ENCODE assay signal across 1 cellular context in genomic region chr18:63158676-63159291, GRCh38.
TF ChIP-seq lines count a peak whose summit lies in the region.

No MANE protein-coding gene starts in this region.

TF ChIP-seq in GM12878, 131 proteins besides CTCF, POLR2A, EP300 and RAD21 (continued from another document and continues in another):
- TF ChIP-seq PBX3 (IDR thresholded peaks at IDR 0.05; ENCODE audit: insufficient replicate concordance, low read depth, low read length) (no peak), BCLAF1 (IDR thresholded peaks at IDR 0.05) (no peak), PAX5 (IDR thresholded peaks at IDR 0.05; ENCODE audit: borderline replicate concordance, low read depth, low read length) (peak; percentile 41; the same call in 1 of the 2 replicates), BHLHE40 (IDR thresholded peaks at IDR 0.05; ENCODE audit: borderline replicate concordance in 1 of 2, low read depth in 2 of 2, low read length in 1 of 2) (peak in 1 of 2 experiments; percentile 92; a peak in 2 of 4 replicates), MEF2A (IDR thresholded peaks at IDR 0.05; ENCODE audit: insufficient read depth, low read depth, low read length) (0 out of 2 replicates have a peak, but pooled peaks have one; percentile 77), BCL3 (IDR thresholded peaks at IDR 0.05; ENCODE audit: borderline replicate concordance, insufficient read depth, low read depth, low read length, poor library complexity, severe bottlenecking) (no peak), CBX3 (IDR thresholded peaks at IDR 0.05; ENCODE audit: borderline replicate concordance, low read depth) (no peak), SPI1 (IDR thresholded peaks at IDR 0.05; ENCODE audit: borderline replicate concordance, insufficient read depth, low read depth, low read length) (peak; percentile 48; the same call in 1 of the 2 replicates), HSF1 (IDR thresholded peaks at IDR 0.05; ENCODE audit: low read depth, low read length) (no peak), ZNF384 (IDR thresholded peaks at IDR 0.05; ENCODE audit: borderline replicate concordance, low read depth, low read length) (no peak), FOS (IDR thresholded peaks at IDR 0.05; ENCODE audit: borderline replicate concordance, extremely low read depth, insufficient read length) (no peak), TAF1 (IDR thresholded peaks at IDR 0.05; ENCODE audit: borderline replicate concordance, low read depth, low read length) (peak; percentile 79), MEF2B (IDR thresholded peaks at IDR 0.05; ENCODE audit: partially characterized antibody, poor library complexity, severe bottlenecking) (no peak), NKRF (conservative IDR thresholded peaks at IDR 0.05) (no peak), SMARCA5 (IDR thresholded peaks at IDR 0.05) (no peak), STAT1 (conservative IDR thresholded peaks at IDR 0.05) (no peak), RELA (IDR thresholded peaks at IDR 0.05; ENCODE audit: borderline replicate concordance, partially characterized antibody) (peak; percentile 98), LARP7 (IDR thresholded peaks at IDR 0.05) (no peak), ESRRA (IDR thresholded peaks at IDR 0.05; ENCODE audit: low read length) (no peak), CREB1 (IDR thresholded peaks at IDR 0.05; ENCODE audit: low read depth) (no peak), E2F8 (IDR thresholded peaks at IDR 0.05; ENCODE audit: low read depth, partially characterized antibody) (no peak), STAT3 (IDR thresholded peaks at IDR 0.05; ENCODE audit: low read depth, low read length) (no peak), YY1 (IDR thresholded peaks at IDR 0.05; ENCODE audit: low read depth, low read length) (0 out of 2 replicates have a peak, but pooled peaks have one; percentile 26), E4F1 (IDR thresholded peaks at IDR 0.05; ENCODE audit: borderline replicate concordance, partially characterized antibody) (no peak), EED (IDR thresholded peaks at IDR 0.05; ENCODE audit: low read depth) (peak; percentile 91), ETV6 (conservative IDR thresholded peaks at IDR 0.05 in 1 of 2, IDR thresholded peaks at IDR 0.05 in 1 of 2; ENCODE audit: borderline replicate concordance in 1 of 2, low read depth in 1 of 2) (peak in 1 of 2 experiments; percentile 84; a peak in 2 of 4 replicates), CREM (IDR thresholded peaks at IDR 0.05; ENCODE audit: low read depth) (peak; percentile 85), TCF7 (IDR thresholded peaks at IDR 0.05; ENCODE audit: borderline replicate concordance) (peak; percentile 64; the same call in 1 of the 2 replicates), RELB (IDR thresholded peaks at IDR 0.05; ENCODE audit: low read depth) (peak; percentile 95), CHD2 (IDR thresholded peaks at IDR 0.05; ENCODE audit: borderline replicate concordance, low read depth, low read length) (peak; percentile 65; the same call in 1 of the 2 replicates), NBN (IDR thresholded peaks at IDR 0.05) (peak; percentile 32; the same call in 1 of the 2 replicates), RUNX3 (IDR thresholded peaks at IDR 0.05; ENCODE audit: low read length) (no peak), PAX8 (IDR thresholded peaks at IDR 0.05) (no peak), NFYA (IDR thresholded peaks at IDR 0.05; ENCODE audit: borderline replicate concordance, low read depth, low read length) (no peak), MYC (IDR thresholded peaks at IDR 0.05; ENCODE audit: insufficient read depth, insufficient read length, insufficient replicate concordance, low read length, severe bottlenecking) (no peak), ASH2L (IDR thresholded peaks at IDR 0.05; ENCODE audit: borderline replicate concordance, low read depth) (no peak), GABPA (IDR thresholded peaks at IDR 0.05; ENCODE audit: low read depth) (no peak), SREBF1 (IDR thresholded peaks at IDR 0.05; ENCODE audit: low read length) (no peak)
